Comparison of ENCODE assay signal across 1 cellular context in the genomic region with DNA sequence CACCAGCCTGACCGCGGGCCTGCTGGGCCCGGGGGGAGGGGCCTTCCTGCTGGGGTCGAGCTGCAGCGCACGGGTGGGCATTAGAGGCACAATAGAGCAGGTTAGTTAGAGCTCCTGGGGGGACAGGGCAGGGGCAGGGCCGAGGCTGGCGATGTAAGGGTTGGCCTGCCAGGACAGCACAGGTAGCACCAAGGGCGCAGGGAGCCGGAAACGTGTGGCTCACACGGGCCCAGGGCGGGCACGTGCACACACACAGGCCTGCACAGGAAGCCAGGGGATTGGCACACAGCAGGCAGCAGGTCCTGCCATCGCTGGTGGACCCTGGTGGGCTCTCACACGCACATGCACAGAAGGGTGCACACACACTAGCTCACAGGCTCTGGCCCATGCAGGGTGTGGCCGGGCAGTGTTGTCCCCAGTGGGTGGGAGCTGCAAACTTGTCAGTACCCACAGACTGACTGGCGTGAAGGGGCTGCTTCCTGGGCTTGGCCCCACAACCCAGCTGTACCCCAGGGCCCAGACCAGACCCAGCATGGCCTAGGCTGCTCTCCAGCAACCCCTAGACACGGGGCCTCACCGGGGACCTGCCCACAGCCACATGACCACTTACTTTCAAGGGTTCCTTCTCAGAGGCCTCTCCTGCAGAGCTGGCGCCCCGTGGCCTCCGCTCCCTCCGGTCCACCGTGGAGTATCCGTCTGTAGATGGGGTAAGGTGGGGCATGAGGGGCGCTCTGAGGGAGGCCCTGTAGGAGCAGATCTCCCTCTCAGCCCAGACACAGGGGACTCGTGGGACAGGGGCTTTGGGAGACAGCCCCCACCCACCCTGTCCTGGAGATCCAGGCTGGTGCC.
TF ChIP-seq lines count a peak whose summit lies in the region.

No MANE protein-coding gene starts in this region.

TF ChIP-seq in HepG2, 621 proteins besides CTCF, POLR2A, EP300 and RAD21 (continued from another document and continues in another):
- TF ChIP-seq, protein P1, sequence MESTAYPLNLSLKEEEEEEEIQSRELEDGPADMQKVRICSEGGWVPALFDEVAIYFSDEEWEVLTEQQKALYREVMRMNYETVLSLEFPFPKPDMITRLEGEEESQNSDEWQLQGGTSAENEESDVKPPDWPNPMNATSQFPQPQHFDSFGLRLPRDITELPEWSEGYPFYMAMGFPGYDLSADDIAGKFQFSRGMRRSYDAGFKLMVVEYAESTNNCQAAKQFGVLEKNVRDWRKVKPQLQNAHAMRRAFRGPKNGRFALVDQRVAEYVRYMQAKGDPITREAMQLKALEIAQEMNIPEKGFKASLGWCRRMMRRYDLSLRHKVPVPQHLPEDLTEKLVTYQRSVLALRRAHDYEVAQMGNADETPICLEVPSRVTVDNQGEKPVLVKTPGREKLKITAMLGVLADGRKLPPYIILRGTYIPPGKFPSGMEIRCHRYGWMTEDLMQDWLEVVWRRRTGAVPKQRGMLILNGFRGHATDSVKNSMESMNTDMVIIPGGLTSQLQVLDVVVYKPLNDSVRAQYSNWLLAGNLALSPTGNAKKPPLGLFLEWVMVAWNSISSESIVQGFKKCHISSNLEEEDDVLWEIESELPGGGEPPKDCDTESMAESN (CRISPR knock-in tag; conservative IDR thresholded peaks at IDR 0.05), result 0 out of 2 replicates have a peak, but pooled peaks have one; percentile 43
- TF ChIP-seq ZNF329 (CRISPR knock-in tag; IDR thresholded peaks at IDR 0.05; ENCODE audit: low read depth), result no peak
- 0 out of 2 replicates have a peak, but pooled peaks have one; percentile 23 for TF ChIP-seq POLR2AphosphoS5 (IDR thresholded peaks at IDR 0.05; ENCODE audit: low read depth, low read length)
- TF ChIP-seq, protein P2, sequence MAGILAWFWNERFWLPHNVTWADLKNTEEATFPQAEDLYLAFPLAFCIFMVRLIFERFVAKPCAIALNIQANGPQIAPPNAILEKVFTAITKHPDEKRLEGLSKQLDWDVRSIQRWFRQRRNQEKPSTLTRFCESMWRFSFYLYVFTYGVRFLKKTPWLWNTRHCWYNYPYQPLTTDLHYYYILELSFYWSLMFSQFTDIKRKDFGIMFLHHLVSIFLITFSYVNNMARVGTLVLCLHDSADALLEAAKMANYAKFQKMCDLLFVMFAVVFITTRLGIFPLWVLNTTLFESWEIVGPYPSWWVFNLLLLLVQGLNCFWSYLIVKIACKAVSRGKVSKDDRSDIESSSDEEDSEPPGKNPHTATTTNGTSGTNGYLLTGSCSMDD (CRISPR knock-in tag; IDR thresholded peaks at IDR 0.05), result 0 out of 2 replicates have a peak, but pooled peaks have one; percentile 36
- TF ChIP-seq, protein P3, sequence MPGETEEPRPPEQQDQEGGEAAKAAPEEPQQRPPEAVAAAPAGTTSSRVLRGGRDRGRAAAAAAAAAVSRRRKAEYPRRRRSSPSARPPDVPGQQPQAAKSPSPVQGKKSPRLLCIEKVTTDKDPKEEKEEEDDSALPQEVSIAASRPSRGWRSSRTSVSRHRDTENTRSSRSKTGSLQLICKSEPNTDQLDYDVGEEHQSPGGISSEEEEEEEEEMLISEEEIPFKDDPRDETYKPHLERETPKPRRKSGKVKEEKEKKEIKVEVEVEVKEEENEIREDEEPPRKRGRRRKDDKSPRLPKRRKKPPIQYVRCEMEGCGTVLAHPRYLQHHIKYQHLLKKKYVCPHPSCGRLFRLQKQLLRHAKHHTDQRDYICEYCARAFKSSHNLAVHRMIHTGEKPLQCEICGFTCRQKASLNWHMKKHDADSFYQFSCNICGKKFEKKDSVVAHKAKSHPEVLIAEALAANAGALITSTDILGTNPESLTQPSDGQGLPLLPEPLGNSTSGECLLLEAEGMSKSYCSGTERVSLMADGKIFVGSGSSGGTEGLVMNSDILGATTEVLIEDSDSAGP (CRISPR knock-in tag; IDR thresholded peaks at IDR 0.05; ENCODE audit: borderline replicate concordance), result peak; percentile 9; the same call in 1 of the 2 replicates
- TF ChIP-seq ZNF577 (CRISPR knock-in tag; IDR thresholded peaks at IDR 0.05; ENCODE audit: borderline replicate concordance, low read depth), result no peak
- TF ChIP-seq HNRNPLL (IDR thresholded peaks at IDR 0.05; ENCODE audit: low read depth, low read length, poor library complexity, severe bottlenecking), result peak; percentile 19
- TF ChIP-seq ELF3 (CRISPR knock-in tag; IDR thresholded peaks at IDR 0.05), result no peak
- no peak for TF ChIP-seq ZNF224 (CRISPR knock-in tag; IDR thresholded peaks at IDR 0.05)
- TF ChIP-seq ZNF614 (CRISPR knock-in tag; IDR thresholded peaks at IDR 0.05; ENCODE audit: borderline replicate concordance), result no peak
- TF ChIP-seq, protein P4, sequence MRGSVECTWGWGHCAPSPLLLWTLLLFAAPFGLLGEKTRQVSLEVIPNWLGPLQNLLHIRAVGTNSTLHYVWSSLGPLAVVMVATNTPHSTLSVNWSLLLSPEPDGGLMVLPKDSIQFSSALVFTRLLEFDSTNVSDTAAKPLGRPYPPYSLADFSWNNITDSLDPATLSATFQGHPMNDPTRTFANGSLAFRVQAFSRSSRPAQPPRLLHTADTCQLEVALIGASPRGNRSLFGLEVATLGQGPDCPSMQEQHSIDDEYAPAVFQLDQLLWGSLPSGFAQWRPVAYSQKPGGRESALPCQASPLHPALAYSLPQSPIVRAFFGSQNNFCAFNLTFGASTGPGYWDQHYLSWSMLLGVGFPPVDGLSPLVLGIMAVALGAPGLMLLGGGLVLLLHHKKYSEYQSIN (CRISPR knock-in tag; IDR thresholded peaks at IDR 0.05; ENCODE audit: borderline replicate concordance), result no peak
- TF ChIP-seq SPEN (CRISPR knock-in tag; IDR thresholded peaks at IDR 0.05; ENCODE audit: low read depth), result peak; percentile 13; the same call in 1 of the 2 replicates
- TF ChIP-seq, protein P5, sequence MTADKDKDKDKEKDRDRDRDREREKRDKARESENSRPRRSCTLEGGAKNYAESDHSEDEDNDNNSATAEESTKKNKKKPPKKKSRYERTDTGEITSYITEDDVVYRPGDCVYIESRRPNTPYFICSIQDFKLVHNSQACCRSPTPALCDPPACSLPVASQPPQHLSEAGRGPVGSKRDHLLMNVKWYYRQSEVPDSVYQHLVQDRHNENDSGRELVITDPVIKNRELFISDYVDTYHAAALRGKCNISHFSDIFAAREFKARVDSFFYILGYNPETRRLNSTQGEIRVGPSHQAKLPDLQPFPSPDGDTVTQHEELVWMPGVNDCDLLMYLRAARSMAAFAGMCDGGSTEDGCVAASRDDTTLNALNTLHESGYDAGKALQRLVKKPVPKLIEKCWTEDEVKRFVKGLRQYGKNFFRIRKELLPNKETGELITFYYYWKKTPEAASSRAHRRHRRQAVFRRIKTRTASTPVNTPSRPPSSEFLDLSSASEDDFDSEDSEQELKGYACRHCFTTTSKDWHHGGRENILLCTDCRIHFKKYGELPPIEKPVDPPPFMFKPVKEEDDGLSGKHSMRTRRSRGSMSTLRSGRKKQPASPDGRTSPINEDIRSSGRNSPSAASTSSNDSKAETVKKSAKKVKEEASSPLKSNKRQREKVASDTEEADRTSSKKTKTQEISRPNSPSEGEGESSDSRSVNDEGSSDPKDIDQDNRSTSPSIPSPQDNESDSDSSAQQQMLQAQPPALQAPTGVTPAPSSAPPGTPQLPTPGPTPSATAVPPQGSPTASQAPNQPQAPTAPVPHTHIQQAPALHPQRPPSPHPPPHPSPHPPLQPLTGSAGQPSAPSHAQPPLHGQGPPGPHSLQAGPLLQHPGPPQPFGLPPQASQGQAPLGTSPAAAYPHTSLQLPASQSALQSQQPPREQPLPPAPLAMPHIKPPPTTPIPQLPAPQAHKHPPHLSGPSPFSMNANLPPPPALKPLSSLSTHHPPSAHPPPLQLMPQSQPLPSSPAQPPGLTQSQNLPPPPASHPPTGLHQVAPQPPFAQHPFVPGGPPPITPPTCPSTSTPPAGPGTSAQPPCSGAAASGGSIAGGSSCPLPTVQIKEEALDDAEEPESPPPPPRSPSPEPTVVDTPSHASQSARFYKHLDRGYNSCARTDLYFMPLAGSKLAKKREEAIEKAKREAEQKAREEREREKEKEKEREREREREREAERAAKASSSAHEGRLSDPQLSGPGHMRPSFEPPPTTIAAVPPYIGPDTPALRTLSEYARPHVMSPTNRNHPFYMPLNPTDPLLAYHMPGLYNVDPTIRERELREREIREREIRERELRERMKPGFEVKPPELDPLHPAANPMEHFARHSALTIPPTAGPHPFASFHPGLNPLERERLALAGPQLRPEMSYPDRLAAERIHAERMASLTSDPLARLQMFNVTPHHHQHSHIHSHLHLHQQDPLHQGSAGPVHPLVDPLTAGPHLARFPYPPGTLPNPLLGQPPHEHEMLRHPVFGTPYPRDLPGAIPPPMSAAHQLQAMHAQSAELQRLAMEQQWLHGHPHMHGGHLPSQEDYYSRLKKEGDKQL (CRISPR knock-in tag; IDR thresholded peaks at IDR 0.05; ENCODE audit: low read depth), result 0 out of 2 replicates have a peak, but pooled peaks have one; percentile 3
- no peak for TF ChIP-seq CBX2 (IDR thresholded peaks at IDR 0.05; ENCODE audit: low read depth, low read length)
- peak; percentile 43; the same call in 1 of the 2 replicates for TF ChIP-seq CBX2 (CRISPR knock-in tag; IDR thresholded peaks at IDR 0.05; ENCODE audit: low read depth)
- TF ChIP-seq, protein P6, sequence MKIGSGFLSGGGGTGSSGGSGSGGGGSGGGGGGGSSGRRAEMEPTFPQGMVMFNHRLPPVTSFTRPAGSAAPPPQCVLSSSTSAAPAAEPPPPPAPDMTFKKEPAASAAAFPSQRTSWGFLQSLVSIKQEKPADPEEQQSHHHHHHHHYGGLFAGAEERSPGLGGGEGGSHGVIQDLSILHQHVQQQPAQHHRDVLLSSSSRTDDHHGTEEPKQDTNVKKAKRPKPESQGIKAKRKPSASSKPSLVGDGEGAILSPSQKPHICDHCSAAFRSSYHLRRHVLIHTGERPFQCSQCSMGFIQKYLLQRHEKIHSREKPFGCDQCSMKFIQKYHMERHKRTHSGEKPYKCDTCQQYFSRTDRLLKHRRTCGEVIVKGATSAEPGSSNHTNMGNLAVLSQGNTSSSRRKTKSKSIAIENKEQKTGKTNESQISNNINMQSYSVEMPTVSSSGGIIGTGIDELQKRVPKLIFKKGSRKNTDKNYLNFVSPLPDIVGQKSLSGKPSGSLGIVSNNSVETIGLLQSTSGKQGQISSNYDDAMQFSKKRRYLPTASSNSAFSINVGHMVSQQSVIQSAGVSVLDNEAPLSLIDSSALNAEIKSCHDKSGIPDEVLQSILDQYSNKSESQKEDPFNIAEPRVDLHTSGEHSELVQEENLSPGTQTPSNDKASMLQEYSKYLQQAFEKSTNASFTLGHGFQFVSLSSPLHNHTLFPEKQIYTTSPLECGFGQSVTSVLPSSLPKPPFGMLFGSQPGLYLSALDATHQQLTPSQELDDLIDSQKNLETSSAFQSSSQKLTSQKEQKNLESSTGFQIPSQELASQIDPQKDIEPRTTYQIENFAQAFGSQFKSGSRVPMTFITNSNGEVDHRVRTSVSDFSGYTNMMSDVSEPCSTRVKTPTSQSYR (CRISPR knock-in tag; IDR thresholded peaks at IDR 0.05; ENCODE audit: borderline replicate concordance), result peak; percentile 10; the same call in 1 of the 2 replicates
- TF ChIP-seq ZNF263 (CRISPR knock-in tag; IDR thresholded peaks at IDR 0.05), result no peak
- no peak for TF ChIP-seq ZNF205 (CRISPR knock-in tag; IDR thresholded peaks at IDR 0.05)
- TF ChIP-seq, protein P7, sequence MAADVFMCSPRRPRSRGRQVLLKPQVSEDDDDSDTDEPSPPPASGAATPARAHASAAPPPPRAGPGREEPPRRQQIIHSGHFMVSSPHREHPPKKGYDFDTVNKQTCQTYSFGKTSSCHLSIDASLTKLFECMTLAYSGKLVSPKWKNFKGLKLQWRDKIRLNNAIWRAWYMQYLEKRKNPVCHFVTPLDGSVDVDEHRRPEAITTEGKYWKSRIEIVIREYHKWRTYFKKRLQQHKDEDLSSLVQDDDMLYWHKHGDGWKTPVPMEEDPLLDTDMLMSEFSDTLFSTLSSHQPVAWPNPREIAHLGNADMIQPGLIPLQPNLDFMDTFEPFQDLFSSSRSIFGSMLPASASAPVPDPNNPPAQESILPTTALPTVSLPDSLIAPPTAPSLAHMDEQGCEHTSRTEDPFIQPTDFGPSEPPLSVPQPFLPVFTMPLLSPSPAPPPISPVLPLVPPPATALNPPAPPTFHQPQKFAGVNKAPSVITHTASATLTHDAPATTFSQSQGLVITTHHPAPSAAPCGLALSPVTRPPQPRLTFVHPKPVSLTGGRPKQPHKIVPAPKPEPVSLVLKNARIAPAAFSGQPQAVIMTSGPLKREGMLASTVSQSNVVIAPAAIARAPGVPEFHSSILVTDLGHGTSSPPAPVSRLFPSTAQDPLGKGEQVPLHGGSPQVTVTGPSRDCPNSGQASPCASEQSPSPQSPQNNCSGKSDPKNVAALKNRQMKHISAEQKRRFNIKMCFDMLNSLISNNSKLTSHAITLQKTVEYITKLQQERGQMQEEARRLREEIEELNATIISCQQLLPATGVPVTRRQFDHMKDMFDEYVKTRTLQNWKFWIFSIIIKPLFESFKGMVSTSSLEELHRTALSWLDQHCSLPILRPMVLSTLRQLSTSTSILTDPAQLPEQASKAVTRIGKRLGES (CRISPR knock-in tag; IDR thresholded peaks at IDR 0.05; ENCODE audit: borderline replicate concordance), result no peak
- no peak for TF ChIP-seq ZFP36L2 (CRISPR knock-in tag; IDR thresholded peaks at IDR 0.05)
- TF ChIP-seq NRL (CRISPR knock-in tag; IDR thresholded peaks at IDR 0.05; ENCODE audit: borderline replicate concordance), result 0 out of 2 replicates have a peak, but pooled peaks have one; percentile 32
- TF ChIP-seq, protein P8, sequence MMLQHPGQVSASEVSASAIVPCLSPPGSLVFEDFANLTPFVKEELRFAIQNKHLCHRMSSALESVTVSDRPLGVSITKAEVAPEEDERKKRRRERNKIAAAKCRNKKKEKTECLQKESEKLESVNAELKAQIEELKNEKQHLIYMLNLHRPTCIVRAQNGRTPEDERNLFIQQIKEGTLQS (CRISPR knock-in tag; IDR thresholded peaks at IDR 0.05), result no peak
- TF ChIP-seq ZNF326 (CRISPR knock-in tag; IDR thresholded peaks at IDR 0.05; ENCODE audit: borderline replicate concordance), result peak; percentile 55; the same call in 1 of the 2 replicates
- peak; percentile 71; the same call in 1 of the 2 replicates for TF ChIP-seq ATF7-NPFF (CRISPR knock-in tag; IDR thresholded peaks at IDR 0.05; ENCODE audit: low read depth)
- TF ChIP-seq, protein P9, sequence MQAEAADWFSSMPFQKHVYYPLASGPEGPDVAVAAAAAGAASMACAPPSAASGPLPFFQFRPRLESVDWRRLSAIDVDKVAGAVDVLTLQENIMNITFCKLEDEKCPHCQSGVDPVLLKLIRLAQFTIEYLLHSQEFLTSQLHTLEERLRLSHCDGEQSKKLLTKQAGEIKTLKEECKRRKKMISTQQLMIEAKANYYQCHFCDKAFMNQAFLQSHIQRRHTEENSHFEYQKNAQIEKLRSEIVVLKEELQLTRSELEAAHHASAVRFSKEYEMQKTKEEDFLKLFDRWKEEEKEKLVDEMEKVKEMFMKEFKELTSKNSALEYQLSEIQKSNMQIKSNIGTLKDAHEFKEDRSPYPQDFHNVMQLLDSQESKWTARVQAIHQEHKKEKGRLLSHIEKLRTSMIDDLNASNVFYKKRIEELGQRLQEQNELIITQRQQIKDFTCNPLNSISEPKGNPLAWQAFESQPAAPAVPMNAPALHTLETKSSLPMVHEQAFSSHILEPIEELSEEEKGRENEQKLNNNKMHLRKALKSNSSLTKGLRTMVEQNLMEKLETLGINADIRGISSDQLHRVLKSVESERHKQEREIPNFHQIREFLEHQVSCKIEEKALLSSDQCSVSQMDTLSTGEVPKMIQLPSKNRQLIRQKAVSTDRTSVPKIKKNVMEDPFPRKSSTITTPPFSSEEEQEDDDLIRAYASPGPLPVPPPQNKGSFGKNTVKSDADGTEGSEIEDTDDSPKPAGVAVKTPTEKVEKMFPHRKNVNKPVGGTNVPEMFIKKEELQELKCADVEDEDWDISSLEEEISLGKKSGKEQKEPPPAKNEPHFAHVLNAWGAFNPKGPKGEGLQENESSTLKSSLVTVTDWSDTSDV (CRISPR knock-in tag; IDR thresholded peaks at IDR 0.05), result 0 out of 2 replicates have a peak, but pooled peaks have one; percentile 13
- no peak for TF ChIP-seq NBN (conservative IDR thresholded peaks at IDR 0.05)
